ENCODE assay signal across 10 cellular contexts in genomic region chr4:109649872-109650271, GRCh38. TPM values are rescaled to one million over a fixed set of nuclear protein-coding genes. Genes with fewer than 3 reads are reported as not detected.
A peak's percentile ranks its signal among the peaks of the same experiment; 100 is the strongest.
DNase-seq lines count a peak whose midpoint lies in the region; ATAC-seq and TF ChIP-seq lines count a peak whose summit lies in the region.
"Had no signal": no experiment of that assay in that cellular context is flagged by ENCODE, and none has a peak within 500 bp of the region (broad histone marks: within the 10 kb centered on the region; RNA-seq: fewer than 3 reads in every experiment).

No MANE protein-coding gene starts in this region.

- peak overlapping the region; percentile 56 for H3K4me3 Mint-ChIP-seq in activated naive CD8-positive, alpha-beta T cell treated with anti-CD3 and anti-CD28 coated beads, Interleukin-2, amount 10 ng/mL, durations not matched to agents 7 days and 5 days

- ATAC-seq in GM18520 (IDR thresholded peaks at IDR 0.05; ENCODE audit: unreplicated experiment) (peak; percentile 87), GM21367 (IDR thresholded peaks at IDR 0.05; ENCODE audit: unreplicated experiment) (peak; percentile 73), HG03108 (IDR thresholded peaks at IDR 0.05; ENCODE audit: unreplicated experiment) (peak; percentile 79), upper lobe of left lung (ENCODE audit: low FRiP score in 2 of 2) (no peak)
- peak; percentile 28 for ATAC-seq in activated naive CD8-positive, alpha-beta T cell treated with anti-CD3 and anti-CD28 coated beads, Interleukin-2, amount 10 ng/mL, durations not matched to agents 7 days and 5 days (ENCODE audit: low read depth)

- no peaks in the 10 kb centered on the region for H3K27me3 Mint-ChIP-seq in activated naive CD8-positive, alpha-beta T cell treated with anti-CD3 and anti-CD28 coated beads, Interleukin-2, amount 10 ng/mL, durations not matched to agents 7 days and 5 days

- H3K27me3 ChIP-seq in upper lobe of left lung: no peaks in the 10 kb centered on the region

- no peaks in the 10 kb centered on the region for H3K4me1 ChIP-seq in upper lobe of left lung

- no peak for TF ChIP-seq POLR2A in upper lobe of left lung (IDR thresholded peaks at IDR 0.05)

- no peak for DNase-seq in activated naive CD8-positive, alpha-beta T cell treated with anti-CD3 and anti-CD28 coated beads, Interleukin-2, amount 10 ng/mL, durations not matched to agents 7 days and 5 days
- DNase-seq in upper lobe of left lung (no peak), cortex of kidney (lab: John Stamatoyannopoulos, UW) (no peak), dermis blood vessel endothelial cell (no peak), NCI-H1694 (lab: John Stamatoyannopoulos, UW) (no peak)
- DNase-seq: mammary epithelial cell had no signal

- H3K4me1 Mint-ChIP-seq in activated naive CD8-positive, alpha-beta T cell treated with anti-CD3 and anti-CD28 coated beads, Interleukin-2, amount 10 ng/mL, durations not matched to agents 7 days and 5 days: peaks cover 33% of the 10 kb centered on the region

- no peak for TF ChIP-seq EP300 in upper lobe of left lung (IDR thresholded peaks at IDR 0.05)

- peaks cover 26% of the 10 kb centered on the region for H3K36me3 Mint-ChIP-seq in activated naive CD8-positive, alpha-beta T cell treated with anti-CD3 and anti-CD28 coated beads, Interleukin-2, amount 10 ng/mL, durations not matched to agents 7 days and 5 days

- H3K27ac ChIP-seq in upper lobe of left lung: no peak overlapping the region
- H3K27ac ChIP-seq: thoracic aorta had no signal

- no peaks in the 10 kb centered on the region for H3K36me3 ChIP-seq in upper lobe of left lung
- H3K36me3 ChIP-seq: thoracic aorta had no signal

- peaks cover 3% of the 10 kb centered on the region for H3K9me3 Mint-ChIP-seq in activated naive CD8-positive, alpha-beta T cell treated with anti-CD3 and anti-CD28 coated beads, Interleukin-2, amount 10 ng/mL, durations not matched to agents 7 days and 5 days

- no peak overlapping the region for H3K4me3 ChIP-seq in upper lobe of left lung
- H3K4me3 ChIP-seq: thoracic aorta had no signal

- POLR2A ChIA-PET in activated naive CD8-positive, alpha-beta T cell treated with anti-CD3 and anti-CD28 coated beads, Interleukin-2, amount 10 ng/mL, durations not matched to agents 7 days and 5 days (lab: Charles Lee): interaction anchor here (0.8 to 2.9 kb wide), 4 partner anchors 14 to 90 kb away, joined by 4 to 31 read pairs (median 4); partner anchors contain the start of genes CASP6 and MCUB

- H3K27ac Mint-ChIP-seq in activated naive CD8-positive, alpha-beta T cell treated with anti-CD3 and anti-CD28 coated beads, Interleukin-2, amount 10 ng/mL, durations not matched to agents 7 days and 5 days: peak overlapping the region; percentile 92

- peaks cover 0 to 8% (median 0%) of the 10 kb centered on the region in 4 donors for H3K9me3 ChIP-seq in upper lobe of left lung

- 91 to 95% methylated on average over 1 of the region's 1 CpG for whole genome bisulfite sequencing in upper lobe of left lung, 2 donors

- no peak for TF ChIP-seq CTCF in upper lobe of left lung (IDR thresholded peaks at IDR 0.05)

RNA-seq across cellular contexts. Expression of gene CASP6, which starts 53.4 kb away (rescaled TPM):
- total RNA-seq in activated naive CD8-positive, alpha-beta T cell treated with anti-CD3 and anti-CD28 coated beads, Interleukin-2, amount 10 ng/mL, durations not matched to agents 7 days and 5 days: 10 to 100 TPM; 25.5 to 35.5 TPM
- 10 to 100 TPM; 12.1 to 29.5 (median 15.5) TPM for total RNA-seq in upper lobe of left lung
- total RNA-seq in dermis blood vessel endothelial cell: 71.5 and 71.8 TPM in 2 replicates

Comparison
In these comparisons a context has a peak if more than half of its experiments do, and no peak if none do; other contexts are left out.
1. ATAC-seq: peak in GM18520 (single experiment), GM21367 (single experiment), HG03108 (single experiment) and activated naive CD8-positive, alpha-beta T cell treated with anti-CD3 and anti-CD28 coated beads, Interleukin-2, amount 10 ng/mL, durations not matched to agents 7 days and 5 days (single experiment); none in upper lobe of left lung (0 of 2).